1 cellular context compared by ENCODE assay signal in the genomic region with DNA sequence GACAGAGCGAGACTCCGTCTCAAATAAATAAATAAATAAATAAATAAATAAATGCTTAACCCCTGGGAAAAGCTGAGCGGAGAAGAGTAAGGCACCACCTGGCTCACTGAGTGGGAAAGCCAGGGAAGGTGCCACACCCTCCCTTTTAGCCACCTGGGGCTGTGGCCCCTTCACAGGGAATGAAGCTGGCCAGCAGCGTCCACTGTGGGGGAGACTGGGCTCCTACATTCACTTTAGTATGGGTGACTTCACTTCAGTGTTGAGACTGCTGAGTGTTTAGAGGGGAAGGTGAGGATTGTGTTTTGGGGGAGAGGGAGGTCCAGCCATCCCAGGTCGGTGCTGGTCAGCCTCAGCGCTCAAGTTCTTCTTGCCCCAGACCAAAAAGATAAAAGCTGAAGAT.
TF ChIP-seq lines count a peak whose summit lies in the region.

No MANE protein-coding gene starts in this region.

TF ChIP-seq in GM23338, 12 proteins besides CTCF, POLR2A, EP300 and RAD21:
- TF ChIP-seq, protein P1, sequence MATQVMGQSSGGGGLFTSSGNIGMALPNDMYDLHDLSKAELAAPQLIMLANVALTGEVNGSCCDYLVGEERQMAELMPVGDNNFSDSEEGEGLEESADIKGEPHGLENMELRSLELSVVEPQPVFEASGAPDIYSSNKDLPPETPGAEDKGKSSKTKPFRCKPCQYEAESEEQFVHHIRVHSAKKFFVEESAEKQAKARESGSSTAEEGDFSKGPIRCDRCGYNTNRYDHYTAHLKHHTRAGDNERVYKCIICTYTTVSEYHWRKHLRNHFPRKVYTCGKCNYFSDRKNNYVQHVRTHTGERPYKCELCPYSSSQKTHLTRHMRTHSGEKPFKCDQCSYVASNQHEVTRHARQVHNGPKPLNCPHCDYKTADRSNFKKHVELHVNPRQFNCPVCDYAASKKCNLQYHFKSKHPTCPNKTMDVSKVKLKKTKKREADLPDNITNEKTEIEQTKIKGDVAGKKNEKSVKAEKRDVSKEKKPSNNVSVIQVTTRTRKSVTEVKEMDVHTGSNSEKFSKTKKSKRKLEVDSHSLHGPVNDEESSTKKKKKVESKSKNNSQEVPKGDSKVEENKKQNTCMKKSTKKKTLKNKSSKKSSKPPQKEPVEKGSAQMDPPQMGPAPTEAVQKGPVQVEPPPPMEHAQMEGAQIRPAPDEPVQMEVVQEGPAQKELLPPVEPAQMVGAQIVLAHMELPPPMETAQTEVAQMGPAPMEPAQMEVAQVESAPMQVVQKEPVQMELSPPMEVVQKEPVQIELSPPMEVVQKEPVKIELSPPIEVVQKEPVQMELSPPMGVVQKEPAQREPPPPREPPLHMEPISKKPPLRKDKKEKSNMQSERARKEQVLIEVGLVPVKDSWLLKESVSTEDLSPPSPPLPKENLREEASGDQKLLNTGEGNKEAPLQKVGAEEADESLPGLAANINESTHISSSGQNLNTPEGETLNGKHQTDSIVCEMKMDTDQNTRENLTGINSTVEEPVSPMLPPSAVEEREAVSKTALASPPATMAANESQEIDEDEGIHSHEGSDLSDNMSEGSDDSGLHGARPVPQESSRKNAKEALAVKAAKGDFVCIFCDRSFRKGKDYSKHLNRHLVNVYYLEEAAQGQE (IDR thresholded peaks at IDR 0.05; ENCODE audit: unreplicated experiment), result no peak
- TF ChIP-seq ZNF331 (CRISPR knock-in tag; IDR thresholded peaks at IDR 0.05; ENCODE audit: low read depth) (no peak), EZH2phosphoT487 (IDR thresholded peaks at IDR 0.05; ENCODE audit: unreplicated experiment) (no peak), JUNB (IDR thresholded peaks at IDR 0.05; ENCODE audit: unreplicated experiment) (no peak), STAT1 (IDR thresholded peaks at IDR 0.05; ENCODE audit: unreplicated experiment) (no peak), NANOG (IDR thresholded peaks at IDR 0.05; ENCODE audit: borderline replicate concordance) (no peak), CREB1 (CRISPR knock-in tag; IDR thresholded peaks at IDR 0.05; ENCODE audit: low read depth) (no peak), POLR2AphosphoS5 (IDR thresholded peaks at IDR 0.05; ENCODE audit: low read depth) (no peak), EZH2 (IDR thresholded peaks at IDR 0.05; ENCODE audit: low read depth, unreplicated experiment) (no peak), ZNF114 (CRISPR knock-in tag; IDR thresholded peaks at IDR 0.05) (no peak)
- TF ChIP-seq, protein P2, sequence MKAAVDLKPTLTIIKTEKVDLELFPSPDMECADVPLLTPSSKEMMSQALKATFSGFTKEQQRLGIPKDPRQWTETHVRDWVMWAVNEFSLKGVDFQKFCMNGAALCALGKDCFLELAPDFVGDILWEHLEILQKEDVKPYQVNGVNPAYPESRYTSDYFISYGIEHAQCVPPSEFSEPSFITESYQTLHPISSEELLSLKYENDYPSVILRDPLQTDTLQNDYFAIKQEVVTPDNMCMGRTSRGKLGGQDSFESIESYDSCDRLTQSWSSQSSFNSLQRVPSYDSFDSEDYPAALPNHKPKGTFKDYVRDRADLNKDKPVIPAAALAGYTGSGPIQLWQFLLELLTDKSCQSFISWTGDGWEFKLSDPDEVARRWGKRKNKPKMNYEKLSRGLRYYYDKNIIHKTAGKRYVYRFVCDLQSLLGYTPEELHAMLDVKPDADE (IDR thresholded peaks at IDR 0.05), result no peak
- TF ChIP-seq, protein P3, sequence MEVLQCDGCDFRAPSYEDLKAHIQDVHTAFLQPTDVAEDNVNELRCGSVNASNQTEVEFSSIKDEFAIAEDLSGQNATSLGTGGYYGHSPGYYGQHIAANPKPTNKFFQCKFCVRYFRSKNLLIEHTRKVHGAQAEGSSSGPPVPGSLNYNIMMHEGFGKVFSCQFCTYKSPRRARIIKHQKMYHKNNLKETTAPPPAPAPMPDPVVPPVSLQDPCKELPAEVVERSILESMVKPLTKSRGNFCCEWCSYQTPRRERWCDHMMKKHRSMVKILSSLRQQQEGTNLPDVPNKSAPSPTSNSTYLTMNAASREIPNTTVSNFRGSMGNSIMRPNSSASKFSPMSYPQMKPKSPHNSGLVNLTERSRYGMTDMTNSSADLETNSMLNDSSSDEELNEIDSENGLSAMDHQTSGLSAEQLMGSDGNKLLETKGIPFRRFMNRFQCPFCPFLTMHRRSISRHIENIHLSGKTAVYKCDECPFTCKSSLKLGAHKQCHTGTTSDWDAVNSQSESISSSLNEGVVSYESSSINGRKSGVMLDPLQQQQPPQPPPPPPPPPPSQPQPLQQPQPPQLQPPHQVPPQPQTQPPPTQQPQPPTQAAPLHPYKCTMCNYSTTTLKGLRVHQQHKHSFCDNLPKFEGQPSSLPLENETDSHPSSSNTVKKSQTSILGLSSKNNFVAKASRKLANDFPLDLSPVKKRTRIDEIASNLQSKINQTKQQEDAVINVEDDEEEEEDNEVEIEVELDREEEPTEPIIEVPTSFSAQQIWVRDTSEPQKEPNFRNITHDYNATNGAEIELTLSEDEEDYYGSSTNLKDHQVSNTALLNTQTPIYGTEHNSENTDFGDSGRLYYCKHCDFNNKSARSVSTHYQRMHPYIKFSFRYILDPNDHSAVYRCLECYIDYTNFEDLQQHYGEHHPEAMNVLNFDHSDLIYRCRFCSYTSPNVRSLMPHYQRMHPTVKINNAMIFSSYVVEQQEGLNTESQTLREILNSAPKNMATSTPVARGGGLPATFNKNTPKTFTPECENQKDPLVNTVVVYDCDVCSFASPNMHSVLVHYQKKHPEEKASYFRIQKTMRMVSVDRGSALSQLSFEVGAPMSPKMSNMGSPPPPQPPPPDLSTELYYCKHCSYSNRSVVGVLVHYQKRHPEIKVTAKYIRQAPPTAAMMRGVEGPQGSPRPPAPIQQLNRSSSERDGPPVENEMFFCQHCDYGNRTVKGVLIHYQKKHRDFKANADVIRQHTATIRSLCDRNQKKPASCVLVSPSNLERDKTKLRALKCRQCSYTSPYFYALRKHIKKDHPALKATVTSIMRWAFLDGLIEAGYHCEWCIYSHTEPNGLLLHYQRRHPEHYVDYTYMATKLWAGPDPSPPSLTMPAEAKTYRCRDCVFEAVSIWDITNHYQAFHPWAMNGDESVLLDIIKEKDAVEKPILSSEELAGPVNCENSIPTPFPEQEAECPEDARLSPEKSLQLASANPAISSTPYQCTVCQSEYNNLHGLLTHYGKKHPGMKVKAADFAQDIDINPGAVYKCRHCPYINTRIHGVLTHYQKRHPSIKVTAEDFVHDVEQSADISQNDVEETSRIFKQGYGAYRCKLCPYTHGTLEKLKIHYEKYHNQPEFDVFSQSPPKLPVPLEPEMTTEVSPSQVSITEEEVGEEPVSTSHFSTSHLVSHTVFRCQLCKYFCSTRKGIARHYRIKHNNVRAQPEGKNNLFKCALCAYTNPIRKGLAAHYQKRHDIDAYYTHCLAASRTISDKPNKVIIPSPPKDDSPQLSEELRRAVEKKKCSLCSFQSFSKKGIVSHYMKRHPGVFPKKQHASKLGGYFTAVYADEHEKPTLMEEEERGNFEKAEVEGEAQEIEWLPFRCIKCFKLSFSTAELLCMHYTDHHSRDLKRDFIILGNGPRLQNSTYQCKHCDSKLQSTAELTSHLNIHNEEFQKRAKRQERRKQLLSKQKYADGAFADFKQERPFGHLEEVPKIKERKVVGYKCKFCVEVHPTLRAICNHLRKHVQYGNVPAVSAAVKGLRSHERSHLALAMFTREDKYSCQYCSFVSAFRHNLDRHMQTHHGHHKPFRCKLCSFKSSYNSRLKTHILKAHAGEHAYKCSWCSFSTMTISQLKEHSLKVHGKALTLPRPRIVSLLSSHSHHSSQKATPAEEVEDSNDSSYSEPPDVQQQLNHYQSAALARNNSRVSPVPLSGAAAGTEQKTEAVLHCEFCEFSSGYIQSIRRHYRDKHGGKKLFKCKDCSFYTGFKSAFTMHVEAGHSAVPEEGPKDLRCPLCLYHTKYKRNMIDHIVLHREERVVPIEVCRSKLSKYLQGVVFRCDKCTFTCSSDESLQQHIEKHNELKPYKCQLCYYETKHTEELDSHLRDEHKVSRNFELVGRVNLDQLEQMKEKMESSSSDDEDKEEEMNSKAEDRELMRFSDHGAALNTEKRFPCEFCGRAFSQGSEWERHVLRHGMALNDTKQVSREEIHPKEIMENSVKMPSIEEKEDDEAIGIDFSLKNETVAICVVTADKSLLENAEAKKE (CRISPR knock-in tag; IDR thresholded peaks at IDR 0.05), result no peak
